Comparison of ENCODE assay signal across 8 cellular contexts in genomic region chr16:4253394-4254150, GRCh38.
DNase-seq lines count a peak whose midpoint lies in the region; ATAC-seq and TF ChIP-seq lines count a peak whose summit lies in the region.

No MANE protein-coding gene starts in this region.

- peak overlapping the region; percentile 92 for H3K27ac Mint-ChIP-seq in central memory CD8-positive, alpha-beta T cell (ENCODE audit: low read depth)

- peaks cover 10% of the 10 kb centered on the region for H3K36me3 Mint-ChIP-seq in central memory CD8-positive, alpha-beta T cell (ENCODE audit: insufficient read depth)

- H3K4me3 Mint-ChIP-seq in central memory CD8-positive, alpha-beta T cell, result peak overlapping the region; percentile 91

- DNase-seq in AG10803 (ENCODE audit: low read depth) (peak; percentile 99), NCI-H345 treated with DMSO at 0.1 percent for 48 hours (lab: John Stamatoyannopoulos, UW; ENCODE audit: unreplicated experiment) (peak; percentile 96), islet precursor cell (peak; percentile 99)
- peak; percentile 98 for DNase-seq in activated CD4-positive, CD25-positive, alpha-beta regulatory T cell treated with anti-CD3 and anti-CD28 coated beads, Interleukin-2, amount 50 U/mL, for 16 hours (ENCODE audit: low read depth, low spot score)
- peak; percentile 97 to 99 for DNase-seq in central memory CD8-positive, alpha-beta T cell (ENCODE audit: low spot score in 2 of 2)
- DNase-seq in stimulated activated CD4-positive, alpha-beta T cell treated with anti-CD3 and anti-CD28 coated beads, Interleukin-12 subunit alpha, Interleukin-12 subunit beta, amount 100 ng/mL, for 4 hours, result peak; percentile 99

- peak; percentile 96 for ATAC-seq in GM19035 (IDR thresholded peaks at IDR 0.05; ENCODE audit: unreplicated experiment)
- ATAC-seq in HG03342 (IDR thresholded peaks at IDR 0.05; ENCODE audit: unreplicated experiment), result peak; percentile 94
- ATAC-seq in central memory CD8-positive, alpha-beta T cell (replicated peaks; ENCODE audit: extremely low read depth, poor library complexity, severe bottlenecking), result peak; percentile 99

- peak overlapping the region; percentile 71 for H3K4me3 ChIP-seq in AG10803 (ENCODE audit: low read length)

- 0 out of 2 replicates have a peak, but pooled peaks have one; percentile 1 for TF ChIP-seq CTCF in AG10803 (conservative IDR thresholded peaks at IDR 0.05; ENCODE audit: low read length)

- peaks cover 5% of the 10 kb centered on the region for H3K4me1 Mint-ChIP-seq in central memory CD8-positive, alpha-beta T cell

- no peaks in the 10 kb centered on the region for H3K9me3 Mint-ChIP-seq in central memory CD8-positive, alpha-beta T cell

- no peaks in the 10 kb centered on the region for H3K27me3 Mint-ChIP-seq in central memory CD8-positive, alpha-beta T cell

Comparison
In these comparisons a context has a peak if more than half of its experiments do, and no peak if none do; other contexts are left out.
1. Peak in every context shown above with its lines: DNase-seq, ATAC-seq and H3K4me3 ChIP-seq.